Comparison of ENCODE assay signal across 38 cellular contexts in the genomic region with DNA sequence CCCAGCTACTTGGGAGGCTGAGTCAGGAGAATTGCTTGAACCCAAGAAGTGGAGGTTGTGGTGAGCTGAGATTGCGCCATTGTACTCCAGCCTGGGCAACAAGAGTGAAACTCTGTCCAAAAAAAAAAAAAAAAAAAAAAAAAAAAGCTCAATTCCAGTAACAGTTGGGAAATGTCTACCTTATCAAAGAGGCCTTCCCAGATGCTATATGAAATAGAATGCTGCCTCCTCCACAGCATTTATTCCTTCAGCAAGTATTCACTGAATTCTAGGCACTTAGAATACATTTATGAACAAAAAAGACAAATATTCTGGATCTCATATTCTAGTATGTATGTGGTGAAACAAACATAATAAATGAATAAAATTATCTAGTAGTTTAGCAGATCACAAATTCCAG. TPM values are rescaled to one million over a fixed set of nuclear protein-coding genes. Genes with fewer than 3 reads are reported as not detected.
"Had no signal": no experiment of that assay in that cellular context is flagged by ENCODE, and none has a peak within 500 bp of the region (broad histone marks: within the 10 kb centered on the region; RNA-seq: fewer than 3 reads in every experiment).

No MANE protein-coding gene starts in this region.

- DNase-seq: Karpas-422, Kasumi-1, MG63, MM.1S, MV-4-11, NCI-H1048, NCI-H1092, NCI-H1092 treated with DMSO at 0.1 percent for 48 hours, NCI-H1105, NCI-H1105 treated with DMSO at 0.1 percent for 48 hours, NCI-H1417, NCI-H1417 treated with DMSO at 0.1 percent for 48 hours, NCI-H1436, NCI-H1436 treated with DMSO at 0.1 percent for 48 hours, NCI-H146, NCI-H1694, NCI-H1694 treated with DMSO at 0.1 percent for 48 hours, NCI-H187, NCI-H187 treated with DMSO at 0.1 percent for 48 hours, NCI-H1930, NCI-H2029, NCI-H2029 treated with DMSO at 0.1 percent for 48 hours, NCI-H2081, NCI-H2081 treated with DMSO at 0.1 percent for 48 hours, NCI-H2107, NCI-H2171, NCI-H2171 treated with DMSO at 0.1 percent for 48 hours, NCI-H2227 treated with DMSO at 0.1 percent for 48 hours, NCI-H226, NCI-H345, NCI-H446, NCI-H446 treated with DMSO at 0.1 percent for 48 hours, NCI-H510A had no signal

- H3K4me3 ChIP-seq: MG63 had no signal

- H3K27ac ChIP-seq: KMS-11 had no signal

- H3K36me3 ChIP-seq: MG63 had no signal

- H3K9me3 ChIP-seq: MG63 had no signal

RNA-seq across cellular contexts. Expression of a gene that starts 12.8 kb away (rescaled TPM):
- total RNA-seq: MCF 10A had no signal

RNA-seq across cellular contexts. Expression of a gene that starts 38.4 kb away (rescaled TPM):
- total RNA-seq: LHCN-M2, M059J, MCF 10A, NCI-H460 had no signal

RNA-seq across cellular contexts. Expression of a gene that starts 46.6 kb away (rescaled TPM):
- total RNA-seq: LHCN-M2, MCF 10A, NCI-H460 had no signal
